ENCODE assay signal across 8 cellular contexts in genomic region chrX:150569155-150569477, GRCh38. TPM values are rescaled to one million over a fixed set of nuclear protein-coding genes. Genes with fewer than 3 reads are reported as not detected.
DNase-seq lines count a peak whose midpoint lies in the region; ATAC-seq and TF ChIP-seq lines count a peak whose summit lies in the region.

No MANE protein-coding gene starts in this region.

- no peak for TF ChIP-seq RAD21 in liver (IDR thresholded peaks at IDR 0.05)

- H3K27me3 ChIP-seq in liver (ENCODE audit: control insufficient read depth in 4 of 4, insufficient read depth in 4 of 4, low read length in 3 of 4) (no peaks in the 10 kb centered on the region), suprapubic skin (no peaks in the 10 kb centered on the region)

- no peaks in the 10 kb centered on the region for H3K36me3 ChIP-seq in SK-N-MC (ENCODE audit: insufficient read depth, low read length)
- H3K36me3 ChIP-seq in liver (ENCODE audit: control insufficient read depth in 4 of 4, insufficient read depth in 3 of 4, low read depth in 1 of 4, low read length in 3 of 4) = no peaks in the 10 kb centered on the region
- H3K36me3 ChIP-seq in suprapubic skin = no peaks in the 10 kb centered on the region

- TF ChIP-seq EP300 in suprapubic skin (IDR thresholded peaks at IDR 0.05) = no peak

- H3K4me1 ChIP-seq in liver (ENCODE audit: control insufficient read depth in 4 of 4, insufficient read depth in 4 of 4, low read length in 3 of 4) (peaks cover 8 to 30% (median 25%) of the 10 kb centered on the region in 4 donors), suprapubic skin (peaks cover 36% of the 10 kb centered on the region)

- ATAC-seq in GM18870 (IDR thresholded peaks at IDR 0.05; ENCODE audit: unreplicated experiment) (peak; percentile 28), HG03095 (IDR thresholded peaks at IDR 0.05; ENCODE audit: unreplicated experiment) (peak; percentile 25)

- H3K4me3 ChIP-seq in SK-N-MC = peak overlapping the region; percentile 79
- H3K4me3 ChIP-seq in cardiac fibroblast (replicated peaks in 1 of 2; ENCODE audit: low read depth in 2 of 2, low read length in 2 of 2) = peak overlapping the region; percentile 44 to 75
- peak overlapping the region; percentile 75 to 79 (median 78) for H3K4me3 ChIP-seq in liver (ENCODE audit: low read depth in 1 of 3, low read length in 3 of 3)
- peak overlapping the region; percentile 73 for H3K4me3 ChIP-seq in suprapubic skin

- DNase-seq in SK-N-MC (ENCODE audit: low read depth, low spot score) (no peak), cardiac fibroblast (ENCODE audit: low read depth in 2 of 2) (peak; percentile 40 to 48), suprapubic skin (ENCODE audit: low spot score in 2 of 2) (no peak), AG08396 (ENCODE audit: low spot score) (no peak)

- H3K27ac ChIP-seq in 22Rv1 (peak overlapping the region; percentile 58), SK-N-MC (no peak overlapping the region), liver (ENCODE audit: low read depth in 1 of 2, low read length in 2 of 2) (peak overlapping the region; percentile 84 to 92), suprapubic skin (peak overlapping the region; percentile 88)

- WGBS in liver = under 1% methylated on average over 17 of the region's 17 CpGs
- 62% methylated on average over 14 of the region's 17 CpGs for WGBS in suprapubic skin

- TF ChIP-seq POLR2A in suprapubic skin (IDR thresholded peaks at IDR 0.05) = no peak

- H3K9me3 ChIP-seq in SK-N-MC (ENCODE audit: low read depth, low read length) = no peaks in the 10 kb centered on the region
- no peaks in the 10 kb centered on the region for H3K9me3 ChIP-seq in liver (ENCODE audit: control insufficient read depth in 4 of 4, low read length in 3 of 4)
- H3K9me3 ChIP-seq in suprapubic skin = no peaks in the 10 kb centered on the region

- TF ChIP-seq CTCF in 22Rv1 (IDR thresholded peaks at IDR 0.05) = no peak
- no peak for TF ChIP-seq CTCF in cardiac fibroblast (IDR thresholded peaks at IDR 0.05; ENCODE audit: low read depth, low read length)
- TF ChIP-seq CTCF in liver (IDR thresholded peaks at IDR 0.05; ENCODE audit: low read depth, low read length, missing input control) = no peak
- TF ChIP-seq CTCF in suprapubic skin (IDR thresholded peaks at IDR 0.05) = no peak

- H3K9ac ChIP-seq in SK-N-MC (ENCODE audit: insufficient read length) (peak overlapping the region; percentile 56), liver (ENCODE audit: low read depth in 1 of 2, low read length in 2 of 2) (peak overlapping the region; percentile 74 to 89)

TF ChIP-seq in liver, 16 proteins besides CTCF, POLR2A, EP300 and RAD21:
- no peak for TF ChIP-seq FOXA2 (IDR thresholded peaks at IDR 0.05)
- TF ChIP-seq ZBTB33 (IDR thresholded peaks at IDR 0.05) = no peak
- TF ChIP-seq SP1 (IDR thresholded peaks at IDR 0.05) = no peak
- TF ChIP-seq NR2F2 (IDR thresholded peaks at IDR 0.05) = no peak
- TF ChIP-seq HNF4G (IDR thresholded peaks at IDR 0.05) = no peak
- TF ChIP-seq EGR1 (IDR thresholded peaks at IDR 0.05; ENCODE audit: low read depth in 2 of 2) = no peak

RNA-seq across cellular contexts. Expression of gene MTM1, which starts 0.7 kb away (rescaled TPM):
- total RNA-seq in liver (10 to 100 TPM; 15.8 to 21.2 TPM), suprapubic skin (10 to 100 TPM; 15.4 to 18.4 (median 16.7) TPM)
- polyA plus RNA-seq in liver = 1 to 10 TPM; 5.9 to 7.0 TPM

Comparison
In these comparisons a context has a peak if more than half of its experiments do, and no peak if none do; other contexts are left out.
1. DNase-seq: peak in cardiac fibroblast (2 of 2); none in SK-N-MC (single experiment), suprapubic skin (0 of 2) and AG08396 (single experiment).
2. Peak in every context shown above with its lines, with median percentiles within 50 percentile points of each other: H3K4me3 ChIP-seq.